Comparison of ENCODE assay signal across 8 cellular contexts in genomic region chr14:96039633-96040311, GRCh38. TPM values are rescaled to one million over a fixed set of nuclear protein-coding genes. Genes with fewer than 3 reads are reported as not detected.
DNase-seq lines count a peak whose midpoint lies in the region; ATAC-seq, FAIRE-seq and TF ChIP-seq lines count a peak whose summit lies in the region.

No MANE protein-coding gene starts in this region.

- no peak for TF ChIP-seq POLR2A in body of pancreas (IDR thresholded peaks at IDR 0.05)

- no peaks in the 10 kb centered on the region for H3K9me3 ChIP-seq in body of pancreas
- H3K9me3 ChIP-seq in small intestine (ENCODE audit: control insufficient read depth, low read depth) = no peaks in the 10 kb centered on the region

- H3K27ac Mint-ChIP-seq in immature natural killer cell = no peak overlapping the region

- intact Hi-C loops in body of pancreas (cut with DNase I) = no loop called here

- no peak for TF ChIP-seq CTCF in body of pancreas (IDR thresholded peaks at IDR 0.05)

- H3K36me3 ChIP-seq in body of pancreas (replicated peaks in 1 of 2; ENCODE audit: insufficient read depth in 1 of 2, low read depth in 2 of 2) (no peaks in the 10 kb centered on the region), small intestine (ENCODE audit: control insufficient read depth in 2 of 2, insufficient read depth in 2 of 2, low read length in 2 of 2) (no peaks in the 10 kb centered on the region)

- peak overlapping the region in 3 of 4 donors; percentile 3 to 39 (median 35) for H3K27ac ChIP-seq in body of pancreas
- H3K27ac ChIP-seq in small intestine (ENCODE audit: low read depth in 1 of 2, low read length in 1 of 2) = peak overlapping the region in 1 of 2 donors; percentile 73

- ATAC-seq in body of pancreas (peak; percentile 31), HG03439 (IDR thresholded peaks at IDR 0.05; ENCODE audit: unreplicated experiment) (no peak), GM21619 (IDR thresholded peaks at IDR 0.05; ENCODE audit: unreplicated experiment) (no peak)

- H3K27me3 ChIP-seq in body of pancreas (no peaks in the 10 kb centered on the region), small intestine (ENCODE audit: control insufficient read depth in 2 of 2, insufficient read depth in 2 of 2, low read length in 2 of 2) (peaks cover 0 to 13% of the 10 kb centered on the region in 2 donors)

- H3K9me3 Mint-ChIP-seq in immature natural killer cell = no peaks in the 10 kb centered on the region

- peak overlapping the region in 3 of 5 donors; percentile 10 to 55 (median 35) for H3K4me3 Mint-ChIP-seq in immature natural killer cell

- H3K27me3 Mint-ChIP-seq in immature natural killer cell (ENCODE audit: low read depth in 3 of 3) = peaks cover 11 to 28% (median 15%) of the 10 kb centered on the region in 3 donors

- no peak for FAIRE-seq in small intestine (lab: Jason Lieb, UNC)

- 0 to 1% methylated on average over 2 to 50 of the region's 56 CpGs for WGBS in body of pancreas, 2 donors
- 1 to 2% (median 2%) methylated on average over 38 to 56 of the region's 56 CpGs for WGBS in small intestine, 3 donors

- peaks cover 0 to 3% (median 0%) of the 10 kb centered on the region in 3 donors for H3K36me3 Mint-ChIP-seq in immature natural killer cell

- H3K4me3 ChIP-seq in body of pancreas = peak overlapping the region; percentile 18 to 51
- peak overlapping the region; percentile 21 to 56 for H3K4me3 ChIP-seq in small intestine (ENCODE audit: low read depth in 1 of 2, low read length in 2 of 2)

- peaks cover 14 to 17% of the 10 kb centered on the region in 2 donors for H3K4me1 Mint-ChIP-seq in immature natural killer cell

- H3K4me1 ChIP-seq in body of pancreas (peaks cover 18% of the 10 kb centered on the region), small intestine (ENCODE audit: control insufficient read depth in 2 of 2, insufficient read depth in 1 of 2, low read depth in 1 of 2, low read length in 1 of 2) (peaks cover 0 to 2% of the 10 kb centered on the region in 2 donors)

- DNase-seq in NCI-H510A treated with DMSO at 0.1 percent for 48 hours (lab: John Stamatoyannopoulos, UW) (peak; percentile 28), NCI-H510A (lab: John Stamatoyannopoulos, UW) (no peak), NCI-H345 (lab: John Stamatoyannopoulos, UW) (peak; percentile 31), body of pancreas (peak in 1 of 4 donors; percentile 32), immature natural killer cell (no peak), small intestine (no peak)

RNA-seq across cellular contexts. Expression of gene C14orf132, which starts 0.6 kb away (rescaled TPM):
- 1 to 10 TPM; 4.4 to 4.6 TPM for total RNA-seq in body of pancreas
- polyA plus RNA-seq in immature natural killer cell = not detected
- 10 to 100 TPM in 1 of 3 donors, 1 to 10 TPM in 1, under 1 TPM in 1; 0.45 to 10.1 (median 1.4) TPM for polyA plus RNA-seq in small intestine

Comparison
In these comparisons a context has a peak if more than half of its experiments do, and no peak if none do; other contexts are left out.
1. DNase-seq: peak in NCI-H510A treated with DMSO at 0.1 percent for 48 hours (single experiment) and NCI-H345 (single experiment); none in NCI-H510A (single experiment), immature natural killer cell (0 of 3) and small intestine (single experiment).